23 cellular contexts compared by ENCODE assay signal in the genomic region with DNA sequence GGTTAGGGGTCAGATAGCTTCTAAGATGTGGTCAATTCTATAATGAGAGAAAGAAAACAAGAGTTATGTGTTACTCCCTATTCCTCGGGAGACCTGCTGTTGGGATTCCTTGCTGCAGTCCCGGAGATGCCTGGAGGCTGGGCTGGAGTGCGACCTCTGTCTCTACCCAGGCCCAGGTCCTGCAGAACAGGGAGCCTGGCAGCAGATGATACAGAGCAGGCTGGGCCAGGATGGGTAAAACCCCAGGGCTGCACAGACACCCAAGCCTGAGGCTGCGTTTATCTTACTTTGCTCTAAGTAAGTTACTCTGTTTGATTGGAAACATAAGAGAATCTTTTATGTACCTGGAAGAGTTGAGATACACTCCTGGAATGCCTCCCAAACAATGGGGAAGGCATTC. TPM values are rescaled to one million over a fixed set of nuclear protein-coding genes. Genes with fewer than 3 reads are reported as not detected.
A peak's percentile ranks its signal among the peaks of the same experiment; 100 is the strongest.
DNase-seq lines count a peak whose midpoint lies in the region; ATAC-seq and TF ChIP-seq lines count a peak whose summit lies in the region.
"Had no signal": no experiment of that assay in that cellular context is flagged by ENCODE, and none has a peak within 500 bp of the region (broad histone marks: within the 10 kb centered on the region; RNA-seq: fewer than 3 reads in every experiment).

No MANE protein-coding gene starts in this region.

- H3K9me3 ChIP-seq in H9 (ENCODE audit: control insufficient read depth, low read depth, low read length): no peaks in the 10 kb centered on the region
- H3K9me3 ChIP-seq in HAP-1: no peaks in the 10 kb centered on the region
- H3K9me3 ChIP-seq in sigmoid colon: no peaks in the 10 kb centered on the region
- H3K9me3 ChIP-seq in CD4-positive, alpha-beta memory T cell (ENCODE audit: control insufficient read depth in 1 of 2, low read length in 2 of 2): no peaks in the 10 kb centered on the region
- H3K9me3 ChIP-seq: Caco-2, SJCRH30 had no signal

- H3K27ac ChIP-seq in H9 (ENCODE audit: insufficient read length, low read depth, low read length) (no peak overlapping the region), mesendoderm (ENCODE audit: low read depth, low read length) (no peak overlapping the region), sigmoid colon (no peak overlapping the region)
- H3K27ac ChIP-seq in CD4-positive, alpha-beta memory T cell (ENCODE audit: low read depth, low read length): no peak overlapping the region
- H3K27ac ChIP-seq: HL-60, KMS-11, SJCRH30 had no signal

- no peak overlapping the region for H2AFZ ChIP-seq in H9 (ENCODE audit: low read length)

- H3K4ac ChIP-seq in H9 (ENCODE audit: low read depth, low read length) (no peak overlapping the region), mesendoderm (ENCODE audit: low read depth, low read length) (no peak overlapping the region)

- TF ChIP-seq CTCF in H9 (conservative IDR thresholded peaks at IDR 0.05): no peak
- no peak for TF ChIP-seq CTCF in brain (conservative IDR thresholded peaks at IDR 0.05)
- TF ChIP-seq CTCF in sigmoid colon (IDR thresholded peaks at IDR 0.05): no peak

- H3K4me3 Mint-ChIP-seq in H9 (no peak overlapping the region), brain (no peak overlapping the region)
- H3K4me3 Mint-ChIP-seq in CD4-positive, alpha-beta memory T cell: no peak overlapping the region
- H3K4me3 Mint-ChIP-seq: CD4-positive, alpha-beta T cell; HFFc6 had no signal

- no peak overlapping the region for H2AK5ac ChIP-seq in H9 (ENCODE audit: insufficient read length, low read length)
- H2AK5ac ChIP-seq in mesendoderm (ENCODE audit: low read length): no peak overlapping the region

- H3T11ph ChIP-seq in H9 (ENCODE audit: low read length): no peak overlapping the region

- H3K4me3 ChIP-seq in mesendoderm (ENCODE audit: low read length): no peak overlapping the region
- H3K4me3 ChIP-seq in HAP-1: no peak overlapping the region
- no peak overlapping the region for H3K4me3 ChIP-seq in sigmoid colon
- no peak overlapping the region for H3K4me3 ChIP-seq in CD4-positive, alpha-beta memory T cell (ENCODE audit: low read length in 2 of 2)
- H3K4me3 ChIP-seq: SJCRH30 had no signal

- no CpG with 5 or more reads among the region's 4 CpGs for WGBS in H9 (ENCODE audit: extremely low coverage, insufficient read length, low lambda C conversion rate)
- no CpG with 5 or more reads among the region's 4 CpGs for WGBS in mesendoderm (ENCODE audit: extremely low coverage, insufficient coverage, low lambda C conversion rate)
- WGBS in sigmoid colon, 2 donors: 88 to 94% methylated on average over 4 of the region's 4 CpGs

- intact Hi-C loops in sigmoid colon (cut with DNase I): no loop called here
- intact Hi-C loops in CD4-positive, alpha-beta memory T cell (cut with micrococcal nuclease): no loop called here

- H3K9me3 Mint-ChIP-seq in H9: no peaks in the 10 kb centered on the region
- no peaks in the 10 kb centered on the region for H3K9me3 Mint-ChIP-seq in brain
- H3K9me3 Mint-ChIP-seq in CD4-positive, alpha-beta memory T cell: no peaks in the 10 kb centered on the region
- H3K9me3 Mint-ChIP-seq: CD4-positive, alpha-beta T cell; HFFc6 had no signal

- no peaks in the 10 kb centered on the region for H3K23me2 ChIP-seq in H9 (ENCODE audit: insufficient read length, low read depth, low read length, poor library complexity, severe bottlenecking)

- H3K27me3 ChIP-seq in H9 (ENCODE audit: insufficient read depth, low read length): no peaks in the 10 kb centered on the region
- no peaks in the 10 kb centered on the region for H3K27me3 ChIP-seq in mesendoderm (ENCODE audit: insufficient read depth, low read length, poor library complexity)
- H3K27me3 ChIP-seq in HAP-1 (ENCODE audit: low read depth): no peaks in the 10 kb centered on the region
- no peaks in the 10 kb centered on the region for H3K27me3 ChIP-seq in sigmoid colon
- no peaks in the 10 kb centered on the region for H3K27me3 ChIP-seq in CD4-positive, alpha-beta memory T cell (ENCODE audit: insufficient read depth, low read length)
- H3K27me3 ChIP-seq: SJCRH30 had no signal

- in situ Hi-C loops in HAP-1 (cut with MboI; ENCODE audit: low sequenced_read_pairs): no loop called here

- no peak overlapping the region for H4K91ac ChIP-seq in H9 (ENCODE audit: insufficient read length, low read depth, low read length)

- ATAC-seq in HG02678 (IDR thresholded peaks at IDR 0.05; ENCODE audit: unreplicated experiment): no peak

- H3K4me2 ChIP-seq in H9 (ENCODE audit: insufficient read depth, insufficient read length, low read length) (no peak overlapping the region), mesendoderm (ENCODE audit: low read length) (no peak overlapping the region)
- H3K4me2 ChIP-seq: KMS-11 had no signal

- H4K8ac ChIP-seq in H9 (replicated peaks; ENCODE audit: insufficient read length, low read depth, low read length) (no peak overlapping the region), mesendoderm (ENCODE audit: low read depth, low read length) (no peak overlapping the region)

- H2BK15ac ChIP-seq in H9 (ENCODE audit: low read depth, low read length): no peak overlapping the region
- no peak overlapping the region for H2BK15ac ChIP-seq in mesendoderm (replicated peaks; ENCODE audit: low read depth)

- POLR2A ChIA-PET in CD4-positive, alpha-beta memory T cell (lab: Charles Lee; ENCODE audit: partially characterized antibody): no interaction called here

- peaks cover 10 to 31% (median 19%) of the 10 kb centered on the region in 3 experiments; a peak in 6 of 7 replicates for H3K36me3 Mint-ChIP-seq in H9 (ENCODE audit: insufficient read depth in 1 of 3, low read depth in 3 of 3)
- H3K36me3 Mint-ChIP-seq in brain: peaks cover 40% of the 10 kb centered on the region
- H3K36me3 Mint-ChIP-seq in CD4-positive, alpha-beta memory T cell: peaks cover 35 to 60% of the 10 kb centered on the region in 2 donors

- no peak overlapping the region for H3K56ac ChIP-seq in H9 (ENCODE audit: insufficient read length, low read depth, low read length)
- H3K56ac ChIP-seq in mesendoderm (ENCODE audit: low read length): no peak overlapping the region

- DNase-seq in ELF-1 (ENCODE audit: low read depth, low spot score) (peak; percentile 61), H9 (no peak), mesendoderm (peak; percentile 31), HAP-1 (ENCODE audit: low spot score in 2 of 2) (no peak), sigmoid colon (no peak)
- DNase-seq in CD4-positive, alpha-beta memory T cell: no peak
- DNase-seq: CD4-positive, alpha-beta T cell; DMS 273 treated with DMSO at 0.1 percent for 48 hours; DND-41; HFFc6; NCI-H1092 treated with DMSO at 0.1 percent for 48 hours; NCI-H1436 treated with DMSO at 0.1 percent for 48 hours; NCI-H2029; NCI-H2171; NCI-H345; NCI-H524; NCI-H774; SJCRH30 had no signal

- H3K9ac ChIP-seq in H9 (ENCODE audit: extremely low read depth, insufficient read length, low read length) (no peak overlapping the region), mesendoderm (ENCODE audit: low read length) (no peak overlapping the region)
- H3K9ac ChIP-seq: KMS-11 had no signal

- H3K4me1 ChIP-seq in H9 (ENCODE audit: insufficient read depth, low read length): no peaks in the 10 kb centered on the region
- no peaks in the 10 kb centered on the region for H3K4me1 ChIP-seq in mesendoderm (ENCODE audit: control insufficient read depth, low read depth, low read length)
- peaks cover 7% of the 10 kb centered on the region for H3K4me1 ChIP-seq in HAP-1
- H3K4me1 ChIP-seq in sigmoid colon: peaks cover 0 to 35% (median 17%) of the 10 kb centered on the region in 4 donors
- no peaks in the 10 kb centered on the region for H3K4me1 ChIP-seq in CD4-positive, alpha-beta memory T cell (ENCODE audit: insufficient read depth, low read length)
- H3K4me1 ChIP-seq: Caco-2 had no signal

- no peak for TF ChIP-seq EP300 in sigmoid colon (IDR thresholded peaks at IDR 0.05)

- peaks cover 2% of the 10 kb centered on the region; the same call in 1 of the 2 replicates for H3K79me2 ChIP-seq in H9 (ENCODE audit: insufficient read depth, low read length)
- H3K79me2 ChIP-seq in mesendoderm (ENCODE audit: control insufficient read depth, insufficient read depth, low read length): peaks cover 26% of the 10 kb centered on the region

- H3K27me3 Mint-ChIP-seq in H9 (ENCODE audit: low read depth) (no peaks in the 10 kb centered on the region), brain (no peaks in the 10 kb centered on the region)
- no peaks in the 10 kb centered on the region for H3K27me3 Mint-ChIP-seq in CD4-positive, alpha-beta memory T cell
- H3K27me3 Mint-ChIP-seq: CD4-positive, alpha-beta T cell had no signal

- H3K79me1 ChIP-seq in H9 (ENCODE audit: insufficient read depth, low read depth, low read length, poor library complexity, severe bottlenecking) (peaks cover 5% of the 10 kb centered on the region), mesendoderm (ENCODE audit: low read length) (peaks cover 14% of the 10 kb centered on the region)

- H3K23ac ChIP-seq in H9 (ENCODE audit: insufficient read length, low read depth, low read length): no peak overlapping the region
- no peak overlapping the region for H3K23ac ChIP-seq in mesendoderm (ENCODE audit: low read length)

- H3K18ac ChIP-seq in H9 (ENCODE audit: insufficient read length, low read depth, low read length): no peak overlapping the region
- H3K18ac ChIP-seq in mesendoderm (ENCODE audit: low read length): no peak overlapping the region

- CTCF ChIA-PET in CD4-positive, alpha-beta memory T cell (lab: Charles Lee; ENCODE audit: partially characterized antibody): no interaction called here

- H2BK5ac ChIP-seq in H9 (ENCODE audit: insufficient read length, low read length) (no peak overlapping the region), mesendoderm (ENCODE audit: low read length) (no peak overlapping the region)

- peaks cover 2% of the 10 kb centered on the region for H3K36me3 ChIP-seq in mesendoderm (ENCODE audit: control insufficient read depth, insufficient read depth, low read length)
- H3K36me3 ChIP-seq in HAP-1 (replicated peaks): peaks cover 27% of the 10 kb centered on the region
- H3K36me3 ChIP-seq in sigmoid colon: peaks cover 0 to 16% (median 1%) of the 10 kb centered on the region in 4 donors
- H3K36me3 ChIP-seq in CD4-positive, alpha-beta memory T cell (ENCODE audit: insufficient read depth, low read length): peaks cover 14% of the 10 kb centered on the region

- no peak overlapping the region for H2BK120ac ChIP-seq in H9 (ENCODE audit: low read depth, low read length, poor library complexity, severe bottlenecking)
- no peak overlapping the region for H2BK120ac ChIP-seq in mesendoderm (ENCODE audit: low read depth, low read length)

- no peak overlapping the region for H3K14ac ChIP-seq in H9 (ENCODE audit: insufficient read depth, low read length)

- no peak for TF ChIP-seq POLR2A in sigmoid colon (IDR thresholded peaks at IDR 0.05)

- H2BK12ac ChIP-seq in H9 (ENCODE audit: insufficient read length, low read depth, low read length): no peak overlapping the region

- peak overlapping the region in 2 of 3 experiments; percentile 26 to 69; a peak in 3 of 7 replicates for H3K27ac Mint-ChIP-seq in H9
- H3K27ac Mint-ChIP-seq in brain: peak overlapping the region in 3 of 5 experiments; percentile 1 to 81 (median 5)
- peak overlapping the region in 2 of 7 donors; percentile 33 to 58 for H3K27ac Mint-ChIP-seq in CD4-positive, alpha-beta memory T cell
- H3K27ac Mint-ChIP-seq: CD4-positive, alpha-beta T cell; HFFc6 had no signal

- H4K5ac ChIP-seq in H9 (ENCODE audit: insufficient read length, low read depth, low read length): no peak overlapping the region
- no peak overlapping the region for H4K5ac ChIP-seq in mesendoderm (ENCODE audit: low read length)

- H3K4me1 Mint-ChIP-seq in H9 (peaks cover 18 to 29% of the 10 kb centered on the region in 2 experiments), brain (peaks cover 40% of the 10 kb centered on the region)
- peaks cover 27 to 51% (median 39%) of the 10 kb centered on the region in 4 donors for H3K4me1 Mint-ChIP-seq in CD4-positive, alpha-beta memory T cell

- no peak overlapping the region for H2BK20ac ChIP-seq in H9 (ENCODE audit: low read depth, low read length, poor library complexity, severe bottlenecking)

- no peaks in the 10 kb centered on the region for H4K20me1 ChIP-seq in H9 (ENCODE audit: control insufficient read depth, insufficient read depth, insufficient read length)

RNA-seq across cellular contexts. Expression of a gene that starts 26.9 kb away (rescaled TPM):
- total RNA-seq in H9 (2021) (53.6 and 53.7 TPM in 2 replicates), sigmoid colon (10 to 100 TPM; 53.5 to 64.9 (median 61.6) TPM)
- polyA plus RNA-seq in brain (ENCODE audit: insufficient read depth, low read depth, low replicate concordance) (50.5 TPM), sigmoid colon (10 to 100 TPM; 50.3 to 86.5 (median 82.9) TPM)
- 40.6 TPM for polyA plus RNA-seq in mesendoderm (2013, experiment 1 of 2)
- 41.2 TPM for polyA plus RNA-seq in mesendoderm (2013, experiment 2 of 2)
- total RNA-seq in CD4-positive, alpha-beta memory T cell: 10 to 100 TPM; 49.7 to 50.8 TPM
- polyA plus RNA-seq in CD4-positive, alpha-beta memory T cell: 10 to 100 TPM; 57.5 to 64.6 TPM

RNA-seq across cellular contexts. Expression of a gene that starts 28.8 kb away (rescaled TPM):
- total RNA-seq in H9 (2021): 57.3 and 57.7 TPM in 2 replicates
- 61.7 TPM for polyA plus RNA-seq in brain (ENCODE audit: insufficient read depth, low read depth, low replicate concordance)
- 44.1 TPM for polyA plus RNA-seq in mesendoderm (2013, experiment 1 of 2)
- 43.3 TPM for polyA plus RNA-seq in mesendoderm (2013, experiment 2 of 2)
- total RNA-seq in sigmoid colon: 100 to 1,000 TPM in 1 of 4 donors, 10 to 100 TPM in 3; 59.9 to 102 (median 65.1) TPM
- polyA plus RNA-seq in sigmoid colon: 100 to 1,000 TPM in 1 of 3 donors, 10 to 100 TPM in 2; 61.9 to 106 (median 85.3) TPM
- 10 to 100 TPM; 85.8 to 88.5 TPM for total RNA-seq in CD4-positive, alpha-beta memory T cell
- polyA plus RNA-seq in CD4-positive, alpha-beta memory T cell: 10 to 100 TPM in 1 of 2 donors, 1 to 10 TPM in 1; 6.2 to 14.0 TPM

Comparison
In these comparisons a context has a peak if more than half of its experiments do, and no peak if none do; other contexts are left out.
1. DNase-seq: peak in ELF-1 (single experiment) and mesendoderm (single experiment); none in H9 (single experiment), HAP-1 (0 of 2), sigmoid colon (single experiment) and CD4-positive, alpha-beta memory T cell (0 of 5).